ENCODE assay signal across 6 cellular contexts in genomic region chr7:43974725-43975482, GRCh38. TPM values are rescaled to one million over a fixed set of nuclear protein-coding genes. Genes with fewer than 3 reads are reported as not detected.
"Had no signal": no experiment of that assay in that cellular context is flagged by ENCODE, and none has a peak within 500 bp of the region (broad histone marks: within the 10 kb centered on the region; RNA-seq: fewer than 3 reads in every experiment).

No MANE protein-coding gene starts in this region.

RNA-seq across cellular contexts. Expression of gene SPDYE1, which starts 22.8 kb away (rescaled TPM):
- total RNA-seq: GM23248, H4, H7, HepG2, HFFc6, HT1080 had no signal
- polyA plus RNA-seq: HepG2 had no signal
